Comparison of ENCODE assay signal across 8 cellular contexts in the genomic region with DNA sequence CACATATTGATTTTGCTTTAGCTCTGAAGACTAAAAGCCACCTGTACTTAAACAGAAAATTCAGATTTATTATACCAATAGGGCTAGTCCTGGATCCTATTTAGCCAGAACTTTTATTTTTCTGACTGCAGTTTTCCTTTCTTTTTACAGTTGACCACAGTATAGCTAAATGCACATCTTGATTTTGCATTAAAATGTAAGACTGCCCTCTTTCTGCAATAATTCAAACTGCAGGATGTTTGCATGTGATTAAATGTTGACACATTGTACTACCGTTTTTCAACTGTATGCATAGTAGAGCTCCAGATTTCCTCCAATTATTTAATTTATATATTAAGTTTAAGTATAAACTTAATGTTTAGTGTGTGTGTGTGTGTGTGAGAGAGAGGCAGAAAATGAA.
DNase-seq lines count a peak whose midpoint lies in the region; TF ChIP-seq lines count a peak whose summit lies in the region.

No MANE protein-coding gene starts in this region.

- no peaks in the 10 kb centered on the region for H3K36me3 ChIP-seq in prostate gland

- H3K9me3 ChIP-seq in prostate gland = no peaks in the 10 kb centered on the region

- no peaks in the 10 kb centered on the region for H3K27me3 ChIP-seq in prostate gland (replicated peaks; ENCODE audit: insufficient read depth)

- intact Hi-C loops in prostate gland (cut with DNase I) = no loop called here

- TF ChIP-seq CTCF in fibroblast of mammary gland (conservative IDR thresholded peaks at IDR 0.05; ENCODE audit: control insufficient read depth, insufficient read depth, low read depth, low read length) (peak; percentile 27), prostate gland (IDR thresholded peaks at IDR 0.05) (peak in 3 of 4 experiments; percentile 46 to 63 (median 61))

- 0% methylated on average over 1 of the region's 1 CpG for WGBS in prostate gland

- no peak for TF ChIP-seq POLR2A in prostate gland (IDR thresholded peaks at IDR 0.05)

- H3K27ac ChIP-seq in prostate gland = no peak overlapping the region

- H3K4me3 ChIP-seq in fibroblast of mammary gland (ENCODE audit: control insufficient read depth, low read depth, low read length) (no peak overlapping the region), prostate gland (no peak overlapping the region)

- H3K4me1 ChIP-seq in prostate gland (replicated peaks) = no peaks in the 10 kb centered on the region

- DNase-seq in NCI-H1436 (lab: John Stamatoyannopoulos, UW) (peak; percentile 0), NCI-H1436 treated with DMSO at 0.1 percent for 48 hours (lab: John Stamatoyannopoulos, UW) (no peak), OCI-M1 (lab: John Stamatoyannopoulos, UW) (peak; percentile 69), fibroblast of mammary gland (ENCODE audit: low read depth) (peak; percentile 7), prostate gland (ENCODE audit: low spot score) (no peak), AG08396 (ENCODE audit: low spot score) (no peak), UCSD-AML1 (lab: John Stamatoyannopoulos, UW; ENCODE audit: unreplicated experiment) (no peak)
- DNase-seq in activated CD8-positive, alpha-beta memory T cell treated with anti-CD3 and anti-CD28 coated beads for 24 hours = no peak

Comparison
In these comparisons a context has a peak if more than half of its experiments do, and no peak if none do; other contexts are left out.
1. DNase-seq: peak in NCI-H1436 (single experiment), OCI-M1 (single experiment) and fibroblast of mammary gland (single experiment); none in NCI-H1436 treated with DMSO at 0.1 percent for 48 hours (single experiment), prostate gland (single experiment), activated CD8-positive, alpha-beta memory T cell treated with anti-CD3 and anti-CD28 coated beads for 24 hours (single experiment), AG08396 (single experiment) and UCSD-AML1 (single experiment).